ENCODE assay signal across 2 cellular contexts in the genomic region with DNA sequence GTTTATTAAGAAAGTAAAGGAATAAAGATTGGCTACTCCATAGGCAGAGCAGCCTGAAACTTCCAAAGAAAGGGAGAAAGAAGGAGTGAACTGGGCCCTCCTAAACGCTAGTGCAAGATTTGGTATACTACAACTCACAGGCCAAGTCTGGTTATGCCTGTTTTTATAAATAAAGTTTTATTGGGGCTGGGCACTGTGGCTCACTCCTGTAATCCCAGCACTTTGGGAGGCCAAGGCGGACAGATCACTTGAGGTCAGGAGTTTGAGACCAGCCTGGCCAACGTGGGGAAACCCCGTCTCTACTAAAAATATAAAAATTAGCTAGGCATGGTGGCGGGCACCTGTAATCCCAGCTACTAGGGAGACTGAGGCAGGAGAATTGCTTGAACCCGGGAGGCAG. TPM values are rescaled to one million over a fixed set of nuclear protein-coding genes. Genes with fewer than 3 reads are reported as not detected.
"Had no signal": no experiment of that assay in that cellular context is flagged by ENCODE, and none has a peak within 500 bp of the region (broad histone marks: within the 10 kb centered on the region; RNA-seq: fewer than 3 reads in every experiment).

No MANE protein-coding gene starts in this region.

RNA-seq across cellular contexts. Expression of gene SSTR2, which starts 33.4 kb away (rescaled TPM):
- total RNA-seq: naive thymus-derived CD8-positive, alpha-beta T cell; natural killer cell treated with Interleukin-12 subunit alpha and Interleukin-12 subunit beta and Interleukin-15 and Interleukin-18, amount 100 ng/mL, for 72 hours had no signal
- polyA plus RNA-seq: naive thymus-derived CD8-positive, alpha-beta T cell had no signal
